Comparison of ENCODE assay signal across 8 cellular contexts in the genomic region with DNA sequence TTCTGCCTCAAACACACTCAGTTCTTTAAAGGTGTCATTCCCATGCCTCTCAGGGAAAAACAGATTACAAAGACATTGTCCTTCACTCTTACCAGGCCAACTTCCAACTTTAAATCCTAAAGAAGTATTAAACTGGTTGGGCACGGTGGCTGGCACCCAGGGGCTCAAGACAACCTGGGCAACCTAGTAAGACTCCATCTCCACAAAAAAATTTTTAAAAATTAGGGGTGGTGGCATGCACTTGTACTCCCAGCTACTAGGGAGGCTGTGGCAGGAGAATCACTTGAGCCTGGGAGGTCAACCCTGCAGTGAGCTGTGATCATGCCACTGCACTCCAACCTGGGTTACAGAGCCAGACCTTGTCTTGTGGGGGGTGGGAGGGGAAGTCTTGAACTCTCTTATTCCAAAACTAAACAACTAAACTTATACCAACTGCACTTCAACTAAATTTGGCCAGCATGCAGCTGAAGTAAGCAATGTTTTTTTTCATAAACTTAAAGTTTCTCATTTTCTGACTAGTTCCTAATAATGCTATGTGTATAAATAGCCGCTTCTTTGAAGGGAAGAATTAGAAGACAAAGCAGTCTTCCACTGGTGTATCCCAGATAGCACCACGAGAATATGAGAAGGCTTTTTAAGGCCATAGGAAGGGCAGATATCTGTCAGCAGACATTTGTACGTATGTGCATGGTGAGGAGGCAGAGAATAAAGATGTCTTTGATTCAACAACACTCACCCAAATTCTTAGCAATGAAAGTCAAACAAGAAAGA. TPM values are rescaled to one million over a fixed set of nuclear protein-coding genes. Genes with fewer than 3 reads are reported as not detected.
DNase-seq lines count a peak whose midpoint lies in the region; ATAC-seq and TF ChIP-seq lines count a peak whose summit lies in the region.

No MANE protein-coding gene starts in this region.

- H3K36me3 ChIP-seq in left ventricle myocardium inferior (no peaks in the 10 kb centered on the region), brain microvascular endothelial cell (replicated peaks) (no peaks in the 10 kb centered on the region), aorta (ENCODE audit: control insufficient read depth in 1 of 2, insufficient read depth in 2 of 2, low read length in 1 of 2) (no peaks in the 10 kb centered on the region)

- no peaks in the 10 kb centered on the region for H3K27me3 Mint-ChIP-seq in mesothelial cell of epicardium (ENCODE audit: low read depth)

- in situ Hi-C loops in brain microvascular endothelial cell (cut with HindIII; ENCODE audit: low pct_ligation_motif_present, low sequenced_read_pairs), result no loop called here

- H3K27me3 ChIP-seq in left ventricle myocardium inferior (ENCODE audit: low read depth) (no peaks in the 10 kb centered on the region), brain microvascular endothelial cell (replicated peaks) (no peaks in the 10 kb centered on the region), aorta (ENCODE audit: control insufficient read depth in 1 of 2, insufficient read depth in 2 of 2, low read length in 1 of 2) (no peaks in the 10 kb centered on the region)

- no peaks in the 10 kb centered on the region for H3K9me3 Mint-ChIP-seq in mesothelial cell of epicardium

- H3K4me1 Mint-ChIP-seq in mesothelial cell of epicardium, result peaks cover 48% of the 10 kb centered on the region

- no peaks in the 10 kb centered on the region for H3K9me3 ChIP-seq in left ventricle myocardium inferior (replicated peaks)
- no peaks in the 10 kb centered on the region for H3K9me3 ChIP-seq in aorta (ENCODE audit: control insufficient read depth, low read length)

- H3K27ac ChIP-seq in left ventricle myocardium inferior (replicated peaks), result peak overlapping the region; percentile 89
- H3K27ac ChIP-seq in brain microvascular endothelial cell, result peak overlapping the region; percentile 88
- H3K27ac ChIP-seq in aorta (ENCODE audit: low read depth in 1 of 2, low read length in 2 of 2), result peak overlapping the region; percentile 81 to 91

- peak overlapping the region; percentile 95 for H3K4me3 Mint-ChIP-seq in mesothelial cell of epicardium

- H3K4me1 ChIP-seq in left ventricle myocardium inferior (peaks cover 43% of the 10 kb centered on the region), aorta (ENCODE audit: control insufficient read depth in 1 of 2, insufficient read depth in 2 of 2, low read length in 2 of 2) (no peaks in the 10 kb centered on the region)

- H3K4me3 ChIP-seq in left ventricle myocardium inferior, result peak overlapping the region; percentile 89
- H3K4me3 ChIP-seq in brain microvascular endothelial cell (ENCODE audit: low read depth, low read length), result peak overlapping the region; percentile 95
- H3K4me3 ChIP-seq in aorta (ENCODE audit: low read length in 2 of 2), result peak overlapping the region; percentile 57 to 59

- TF ChIP-seq CTCF in left ventricle myocardium inferior (IDR thresholded peaks at IDR 0.05; ENCODE audit: borderline replicate concordance) (no peak), brain microvascular endothelial cell (IDR thresholded peaks at IDR 0.05; ENCODE audit: low read depth, low read length, missing control alignments) (no peak), mesothelial cell of epicardium (IDR thresholded peaks at IDR 0.05; ENCODE audit: unreplicated experiment) (no peak)

- ATAC-seq in aorta (ENCODE audit: low FRiP score) (no peak), HG03469 (IDR thresholded peaks at IDR 0.05; ENCODE audit: unreplicated experiment) (no peak)

- WGBS in aorta, 2 donors, result 20 to 28% methylated on average over 4 of the region's 4 CpGs

- DNase-seq in left ventricle myocardium inferior, result no peak
- DNase-seq in cardiac septum (ENCODE audit: low spot score), result no peak
- no peak for DNase-seq in brain microvascular endothelial cell
- DNase-seq in mesothelial cell of epicardium (ENCODE audit: low spot score in 2 of 2, unreplicated experiment in 2 of 2), result no peak
- no peak for DNase-seq in aorta
- DNase-seq in UCSD-AML1 (lab: John Stamatoyannopoulos, UW; ENCODE audit: unreplicated experiment), result no peak
- DNase-seq in activated CD8-positive, alpha-beta memory T cell treated with anti-CD3 and anti-CD28 coated beads, Interleukin-2, amount 50 U/mL, for 48 hours, result no peak

- H3K27ac Mint-ChIP-seq in mesothelial cell of epicardium, result peak overlapping the region; percentile 97

- no peaks in the 10 kb centered on the region for H3K36me3 Mint-ChIP-seq in mesothelial cell of epicardium

- intact Hi-C loops in left ventricle myocardium inferior (cut with micrococcal nuclease), result no loop called here
- intact Hi-C loops in cardiac septum (cut with DNase I), result no loop called here
- intact Hi-C loops in aorta (cut with DNase I), result loop anchor here in 1 of 2 donors (5.0 kb wide), 1 partner anchor 37 kb away; no protein-coding TSS in a partner anchor

RNA-seq across cellular contexts. Expression of a gene that starts 2.4 kb away (rescaled TPM):
- total RNA-seq in left ventricle myocardium inferior, result 25.1 TPM
- total RNA-seq in cardiac septum, result 22.0 TPM
- total RNA-seq in mesothelial cell of epicardium, result 112 to 123 TPM (median 117 TPM) in 3 replicates
- 10 to 100 TPM; 71.9 to 97.2 TPM for total RNA-seq in aorta
- 10 to 100 TPM; 11.1 to 20.6 TPM for polyA plus RNA-seq in aorta

RNA-seq across cellular contexts. Expression of a gene that starts 24.3 kb away (rescaled TPM):
- 20.6 TPM for total RNA-seq in left ventricle myocardium inferior
- total RNA-seq in cardiac septum, result 27.3 TPM
- total RNA-seq in mesothelial cell of epicardium, result 71.8 to 77.0 TPM (median 74.4 TPM) in 3 replicates
- 10 to 100 TPM; 32.6 to 62.3 TPM for total RNA-seq in aorta
- polyA plus RNA-seq in aorta, result 10 to 100 TPM; 52.6 to 59.6 TPM

RNA-seq across cellular contexts. Expression of a gene that starts 59.6 kb away (rescaled TPM):
- total RNA-seq in left ventricle myocardium inferior (21.8 TPM), cardiac septum (30.1 TPM), mesothelial cell of epicardium (47.1 to 50.5 TPM (median 49.0 TPM) in 3 replicates), aorta (10 to 100 TPM; 32.3 to 34.5 TPM)
- polyA plus RNA-seq in aorta, result 10 to 100 TPM in 1 of 2 donors, 1 to 10 TPM in 1; 6.1 to 19.0 TPM
